Comparison of ENCODE assay signal across 8 cellular contexts in the genomic region with DNA sequence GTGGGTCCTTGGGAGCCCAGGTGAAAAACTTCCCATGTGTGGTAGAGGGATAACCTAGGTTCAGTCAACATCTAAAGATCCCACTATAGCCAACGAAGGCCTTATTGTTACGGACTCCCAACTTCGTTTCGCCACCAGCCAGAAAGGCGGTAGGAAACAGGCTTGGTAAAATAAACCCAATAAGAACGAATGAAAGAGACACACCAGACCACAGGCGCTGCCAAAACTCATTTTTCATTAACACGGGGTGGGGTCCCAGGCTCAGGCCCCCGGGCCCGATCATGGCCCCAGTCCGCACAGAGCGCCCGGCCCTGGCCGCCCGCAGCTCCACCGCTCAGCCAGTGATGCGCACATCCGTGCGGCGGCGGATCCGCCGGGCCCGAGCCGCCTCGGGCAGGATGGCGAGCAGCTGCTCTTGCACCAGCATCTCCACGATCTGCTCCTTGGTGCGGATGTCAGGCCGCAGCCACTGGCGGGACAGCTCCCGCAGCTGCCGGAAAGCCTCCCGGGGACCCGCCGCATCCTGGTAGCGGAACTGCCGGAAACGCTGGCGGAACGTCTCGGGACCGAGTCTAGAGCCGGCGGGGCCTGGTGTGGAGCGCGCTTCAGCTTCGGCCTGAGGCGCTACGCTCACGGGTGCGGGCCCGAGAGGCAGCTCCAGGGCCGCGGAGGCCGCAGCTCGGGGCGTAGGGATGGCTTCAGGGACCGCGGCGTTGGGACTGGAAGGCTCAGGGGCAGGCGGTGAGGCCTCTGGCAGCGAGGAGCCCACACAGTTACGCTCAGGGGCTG. TPM values are rescaled to one million over a fixed set of nuclear protein-coding genes. Genes with fewer than 3 reads are reported as not detected.
DNase-seq lines count a peak whose midpoint lies in the region; ATAC-seq and TF ChIP-seq lines count a peak whose summit lies in the region.

No MANE protein-coding gene starts in this region.

- H3K4me2 ChIP-seq in trophoblast cell (ENCODE audit: low read length) = peak overlapping the region; percentile 96

- H3K27me3 ChIP-seq in trophoblast cell (ENCODE audit: insufficient read depth, low read length) (no peaks in the 10 kb centered on the region), upper lobe of right lung (no peaks in the 10 kb centered on the region)

- ATAC-seq in GM18870 (IDR thresholded peaks at IDR 0.05; ENCODE audit: unreplicated experiment) (peak; percentile 19), HG03175 (IDR thresholded peaks at IDR 0.05; ENCODE audit: unreplicated experiment) (peak; percentile 20), upper lobe of right lung (peak; percentile 54)

- H3K27ac ChIP-seq in SK-N-MC = peak overlapping the region; percentile 93
- peak overlapping the region; percentile 99 for H3K27ac ChIP-seq in trophoblast cell (ENCODE audit: low read depth, low read length)
- H3K27ac ChIP-seq in upper lobe of right lung = peak overlapping the region; percentile 100

- peak overlapping the region; percentile 71 for H3K18ac ChIP-seq in trophoblast cell (ENCODE audit: low read length)

- peak overlapping the region; percentile 95 for H3K14ac ChIP-seq in trophoblast cell (ENCODE audit: low read length)

- H3K36me3 Mint-ChIP-seq in activated naive CD4-positive, alpha-beta T cell treated with anti-CD3 and anti-CD28 coated beads, Interleukin-2, amount 50 U/mL, for 24 hours = peaks cover 1% of the 10 kb centered on the region

- H4K12ac ChIP-seq in trophoblast cell (ENCODE audit: low read depth, low read length) = peak overlapping the region; percentile 76

- peak overlapping the region; percentile 82 for H2AFZ ChIP-seq in trophoblast cell (ENCODE audit: insufficient read depth, low read length, poor library complexity)

- peak; percentile 14 for DNase-seq in A172 (ENCODE audit: low spot score)
- DNase-seq in SK-N-MC (ENCODE audit: low read depth, low spot score) = no peak
- DNase-seq in head of caudate nucleus = peak in 36 of 42 donors; percentile 8 to 74 (median 51)
- peak; percentile 56 to 73 for DNase-seq in trophoblast cell
- peak; percentile 82 for DNase-seq in upper lobe of right lung

- no peaks in the 10 kb centered on the region for H3K9me3 Mint-ChIP-seq in activated naive CD4-positive, alpha-beta T cell treated with anti-CD3 and anti-CD28 coated beads, Interleukin-2, amount 50 U/mL, for 24 hours

- H3K9ac ChIP-seq in SK-N-MC (ENCODE audit: insufficient read length) (peak overlapping the region; percentile 95), trophoblast cell (ENCODE audit: low read length) (peak overlapping the region; percentile 94)

- peak overlapping the region; percentile 93 for H4K91ac ChIP-seq in trophoblast cell (ENCODE audit: low read depth, low read length)

- no peak overlapping the region for H2BK12ac ChIP-seq in trophoblast cell (ENCODE audit: low read length)

- H3K4me1 ChIP-seq in trophoblast cell (ENCODE audit: control insufficient read depth in 1 of 2, insufficient read depth in 2 of 2, low read length in 2 of 2) (peaks cover 4% of the 10 kb centered on the region in 2 experiments), upper lobe of right lung (peaks cover 25% of the 10 kb centered on the region)

- no peaks in the 10 kb centered on the region; the same call in 1 of the 2 replicates for H3K36me3 ChIP-seq in SK-N-MC (ENCODE audit: insufficient read depth, low read length)
- peaks cover 0 to 2% of the 10 kb centered on the region in 2 experiments for H3K36me3 ChIP-seq in trophoblast cell (ENCODE audit: control insufficient read depth in 1 of 2, insufficient read depth in 2 of 2, low read length in 2 of 2)
- H3K36me3 ChIP-seq in upper lobe of right lung = peaks cover 6% of the 10 kb centered on the region

- peak overlapping the region; percentile 70 for H3K4ac ChIP-seq in trophoblast cell (ENCODE audit: low read depth, low read length)

- peak overlapping the region; percentile 57 for H2AK5ac ChIP-seq in trophoblast cell (ENCODE audit: low read length)

- peak overlapping the region; percentile 65 for H2BK120ac ChIP-seq in trophoblast cell (ENCODE audit: insufficient read depth, low read length, poor library complexity)

- H2BK5ac ChIP-seq in trophoblast cell (ENCODE audit: low read depth, low read length, poor library complexity) = peak overlapping the region; percentile 90

- H3K9me3 ChIP-seq in SK-N-MC (ENCODE audit: low read depth, low read length) (no peaks in the 10 kb centered on the region), trophoblast cell (ENCODE audit: insufficient read depth, low read depth, low read length) (no peaks in the 10 kb centered on the region), upper lobe of right lung (no peaks in the 10 kb centered on the region)

- TF ChIP-seq CTCF in upper lobe of right lung (IDR thresholded peaks at IDR 0.05) = no peak

- peaks cover 12% of the 10 kb centered on the region for H3K79me1 ChIP-seq in trophoblast cell (ENCODE audit: low read length)

- WGBS in trophoblast cell (ENCODE audit: extremely low coverage, insufficient coverage, insufficient read length) = no CpG with 5 or more reads among the region's 64 CpGs

- peak overlapping the region; percentile 100 for H3K27ac Mint-ChIP-seq in activated naive CD4-positive, alpha-beta T cell treated with anti-CD3 and anti-CD28 coated beads, Interleukin-2, amount 50 U/mL, for 24 hours

- no peaks in the 10 kb centered on the region for H3K27me3 Mint-ChIP-seq in activated naive CD4-positive, alpha-beta T cell treated with anti-CD3 and anti-CD28 coated beads, Interleukin-2, amount 50 U/mL, for 24 hours

- H3K4me3 ChIP-seq in SK-N-MC = peak overlapping the region; percentile 89
- peak overlapping the region; percentile 89 for H3K4me3 ChIP-seq in trophoblast cell (ENCODE audit: low read depth, low read length)
- H3K4me3 ChIP-seq in upper lobe of right lung = peak overlapping the region; percentile 93

- H3K23ac ChIP-seq in trophoblast cell (ENCODE audit: low read length) = peak overlapping the region; percentile 2

- intact Hi-C loops in head of caudate nucleus (cut with DNase I) (no loop called here), upper lobe of right lung (cut with DNase I) (no loop called here)

- H3K79me2 ChIP-seq in trophoblast cell (ENCODE audit: control insufficient read depth, insufficient read depth, low read length, poor library complexity) = peaks cover 15% of the 10 kb centered on the region

- H4K8ac ChIP-seq in trophoblast cell (ENCODE audit: low read depth, low read length) = peak overlapping the region; percentile 89

- H3K4me1 Mint-ChIP-seq in activated naive CD4-positive, alpha-beta T cell treated with anti-CD3 and anti-CD28 coated beads, Interleukin-2, amount 50 U/mL, for 24 hours = peaks cover 22% of the 10 kb centered on the region

- H3K4me3 Mint-ChIP-seq in activated naive CD4-positive, alpha-beta T cell treated with anti-CD3 and anti-CD28 coated beads, Interleukin-2, amount 50 U/mL, for 24 hours = peak overlapping the region; percentile 99

RNA-seq across cellular contexts. Expression of a gene that starts 0.7 kb away (rescaled TPM):
- 123 and 140 TPM in 2 replicates for total RNA-seq in A172 (2014; rRNA removed; shearing (Covaris generic))
- polyA plus RNA-seq in trophoblast cell (2013) = 59.4 and 60.8 TPM in 2 replicates
- 56.2 TPM for total RNA-seq in upper lobe of right lung

RNA-seq across cellular contexts. Expression of a gene that starts 14.8 kb away (rescaled TPM):
- total RNA-seq in A172 (2014; rRNA removed; shearing (Covaris generic)) = 5.8 and 12.4 TPM in 2 replicates
- polyA plus RNA-seq in trophoblast cell (2013) = 4.1 and 4.3 TPM in 2 replicates
- 3.4 TPM for total RNA-seq in upper lobe of right lung
